Comparison of ENCODE assay signal across 1 cellular context in genomic region chr17:1997587-1998425, GRCh38.
TF ChIP-seq lines count a peak whose summit lies in the region.

No MANE protein-coding gene starts in this region.

TF ChIP-seq in HepG2, 621 proteins besides CTCF, POLR2A, EP300 and RAD21 (continued from another document and continues in another):
- TF ChIP-seq HMGXB4 (CRISPR knock-in tag; IDR thresholded peaks at IDR 0.05; ENCODE audit: borderline replicate concordance in 1 of 2, low read depth in 1 of 2) (no peak), ZNF773 (CRISPR knock-in tag; IDR thresholded peaks at IDR 0.05; ENCODE audit: borderline replicate concordance) (no peak), HOMEZ (CRISPR knock-in tag; IDR thresholded peaks at IDR 0.05; ENCODE audit: low read depth) (no peak), ZFP36L1 (CRISPR knock-in tag; IDR thresholded peaks at IDR 0.05) (no peak), HOXD1 (CRISPR knock-in tag; IDR thresholded peaks at IDR 0.05) (no peak), E2F5 (CRISPR knock-in tag; conservative IDR thresholded peaks at IDR 0.05) (no peak), ZNF441 (CRISPR knock-in tag; IDR thresholded peaks at IDR 0.05; ENCODE audit: borderline replicate concordance) (no peak), HNRNPL (IDR thresholded peaks at IDR 0.05; ENCODE audit: low read depth, low read length) (0 out of 2 replicates have a peak, but pooled peaks have one; percentile 35), ZNF83 (CRISPR knock-in tag; IDR thresholded peaks at IDR 0.05; ENCODE audit: borderline replicate concordance) (no peak), ZNF614 (CRISPR knock-in tag; IDR thresholded peaks at IDR 0.05; ENCODE audit: borderline replicate concordance) (no peak), PPARG (CRISPR knock-in tag; conservative IDR thresholded peaks at IDR 0.05) (no peak; the same call in 1 of the 2 replicates), ZNF660 (CRISPR knock-in tag; IDR thresholded peaks at IDR 0.05; ENCODE audit: borderline replicate concordance, low read depth) (no peak), ZNF407 (CRISPR knock-in tag; IDR thresholded peaks at IDR 0.05; ENCODE audit: not compliant biosample characterization) (no peak), MXD1 (CRISPR knock-in tag; IDR thresholded peaks at IDR 0.05) (0 out of 2 replicates have a peak, but pooled peaks have one; percentile 43), ZNF18 (CRISPR knock-in tag; IDR thresholded peaks at IDR 0.05; ENCODE audit: insufficient replicate concordance) (no peak), ZNF317 (CRISPR knock-in tag; IDR thresholded peaks at IDR 0.05) (no peak; the same call in 1 of the 2 replicates), ETS1 (CRISPR knock-in tag; IDR thresholded peaks at IDR 0.05) (no peak), ZNF784 (CRISPR knock-in tag; IDR thresholded peaks at IDR 0.05; ENCODE audit: borderline replicate concordance) (no peak), MTF2 (CRISPR knock-in tag; IDR thresholded peaks at IDR 0.05; ENCODE audit: borderline replicate concordance) (no peak; the same call in 1 of the 2 replicates), HNRNPUL1 (IDR thresholded peaks at IDR 0.05; ENCODE audit: low read depth, low read length) (peak; percentile 75), PATZ1 (CRISPR knock-in tag; IDR thresholded peaks at IDR 0.05) (peak; percentile 82), ZNF569 (CRISPR knock-in tag; IDR thresholded peaks at IDR 0.05; ENCODE audit: borderline replicate concordance) (no peak), NR2F2 (IDR thresholded peaks at IDR 0.05; ENCODE audit: borderline replicate concordance, low read depth) (no peak; the same call in 1 of the 2 replicates), SMARCE1 (IDR thresholded peaks at IDR 0.05; ENCODE audit: borderline replicate concordance) (no peak), NCOR1 (IDR thresholded peaks at IDR 0.05; ENCODE audit: borderline replicate concordance, low read length) (no peak), RFXAP (CRISPR knock-in tag; IDR thresholded peaks at IDR 0.05; ENCODE audit: borderline replicate concordance) (peak; percentile 54; the same call in 1 of the 2 replicates), MTA3 (CRISPR knock-in tag; IDR thresholded peaks at IDR 0.05) (no peak), RBAK (CRISPR knock-in tag; IDR thresholded peaks at IDR 0.05) (no peak), TBX2 (CRISPR knock-in tag; IDR thresholded peaks at IDR 0.05; ENCODE audit: borderline replicate concordance) (no peak), ZNF335 (CRISPR knock-in tag; IDR thresholded peaks at IDR 0.05) (no peak), RCOR2 (CRISPR knock-in tag; IDR thresholded peaks at IDR 0.05) (no peak)
